Comparison of ENCODE assay signal across 22 cellular contexts in the genomic region with DNA sequence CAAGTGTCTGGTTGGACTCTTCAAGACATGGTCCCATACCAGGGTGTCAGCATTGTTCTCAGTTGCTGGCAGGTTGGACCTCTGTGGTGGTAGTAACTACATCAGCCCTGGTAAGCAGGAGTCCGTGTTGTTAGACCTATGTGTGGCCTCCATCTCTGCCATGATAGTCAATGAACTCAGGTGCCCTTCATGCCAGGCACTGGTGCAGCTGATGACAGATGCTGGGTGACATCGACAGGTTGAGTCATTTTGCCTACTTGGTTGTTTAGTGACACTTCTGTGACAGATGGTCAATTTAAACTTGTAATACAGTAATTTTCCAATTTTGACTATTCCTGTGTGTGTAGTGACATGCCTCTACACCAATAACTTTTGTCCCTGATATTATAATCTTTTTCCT.
"Had no signal": no experiment of that assay in that cellular context is flagged by ENCODE, and none has a peak within 500 bp of the region (broad histone marks: within the 10 kb centered on the region; RNA-seq: fewer than 3 reads in every experiment).

No MANE protein-coding gene starts in this region.

- H3K9me3 Mint-ChIP-seq: activated naive CD4-positive, alpha-beta T cell treated with anti-CD3 and anti-CD28 coated beads for 36 hours; activated naive CD8-positive, alpha-beta T cell treated with anti-CD3 and anti-CD28 coated beads for 36 hours; activated T-cell treated with anti-CD3 and anti-CD28 coated beads, Interleukin-2, amount 50 U/mL, for 24 hours; activated T-helper 1 cell treated with anti-CD3 and anti-CD28 coated beads, Interleukin-12 subunit alpha, Interleukin-12 subunit beta, Interleukin-2, Interleukin-4 antibody, amounts not matched to agents 30 ng/mL and 10 ng/mL and 1 ng/mL, durations not matched to agents 14 hours and 24 hours and 36 hours; T-cell had no signal

- H3K4me3 Mint-ChIP-seq: activated naive CD4-positive, alpha-beta T cell treated with anti-CD3 and anti-CD28 coated beads for 36 hours; activated naive CD8-positive, alpha-beta T cell treated with anti-CD3 and anti-CD28 coated beads for 36 hours; activated T-cell treated with anti-CD3 and anti-CD28 coated beads, Interleukin-2, amount 50 U/mL, for 24 hours; activated T-helper 1 cell treated with anti-CD3 and anti-CD28 coated beads, Interleukin-12 subunit alpha, Interleukin-12 subunit beta, Interleukin-2, Interleukin-4 antibody, amounts not matched to agents 30 ng/mL and 10 ng/mL and 1 ng/mL, durations not matched to agents 14 hours and 24 hours and 36 hours; T-cell had no signal

- H3K27ac Mint-ChIP-seq: activated naive CD4-positive, alpha-beta T cell treated with anti-CD3 and anti-CD28 coated beads for 36 hours; activated naive CD8-positive, alpha-beta T cell treated with anti-CD3 and anti-CD28 coated beads for 36 hours; activated T-cell treated with anti-CD3 and anti-CD28 coated beads, Interleukin-2, amount 50 U/mL, for 24 hours; activated T-helper 1 cell treated with anti-CD3 and anti-CD28 coated beads, Interleukin-12 subunit alpha, Interleukin-12 subunit beta, Interleukin-2, Interleukin-4 antibody, amounts not matched to agents 30 ng/mL and 10 ng/mL and 1 ng/mL, durations not matched to agents 14 hours and 24 hours and 36 hours; T-cell had no signal

- ATAC-seq: K562, T-cell had no signal

- H3K27me3 Mint-ChIP-seq: activated naive CD8-positive, alpha-beta T cell treated with anti-CD3 and anti-CD28 coated beads for 36 hours had no signal

- DNase-seq: activated CD4-positive, alpha-beta T cell treated with anti-CD3 and anti-CD28 coated beads, Interleukin-2, amount 50 U/mL, for 4 hours; activated CD4-positive, CD25-positive, alpha-beta regulatory T cell; activated effector memory CD4-positive, alpha-beta T cell treated with anti-CD3 and anti-CD28 coated beads, Interleukin-2, amount 50 U/mL, for 16 hours; activated naive CD4-positive, alpha-beta T cell treated with anti-CD3 and anti-CD28 coated beads for 36 hours; activated naive CD8-positive, alpha-beta T cell treated with anti-CD3 and anti-CD28 coated beads for 36 hours; activated T-cell treated with anti-CD3 and anti-CD28 coated beads, Interleukin-2, amount 50 U/mL, for 24 hours; brain microvascular endothelial cell; cerebellar nuclear complex; Karpas-422; NCI-H1105 treated with DMSO at 0.1 percent for 48 hours; NCI-H1436 treated with DMSO at 0.1 percent for 48 hours; NCI-H1930; NCI-H345; NCI-H510A; NCI-H526 treated with DMSO at 0.1 percent for 48 hours; NCI-H82; SIG-M5; T-cell; T-helper 2 cell; T1000 had no signal

- H3K4me1 Mint-ChIP-seq: activated naive CD8-positive, alpha-beta T cell treated with anti-CD3 and anti-CD28 coated beads for 36 hours; T-cell had no signal

- H3K36me3 Mint-ChIP-seq: activated naive CD8-positive, alpha-beta T cell treated with anti-CD3 and anti-CD28 coated beads for 36 hours; T-cell had no signal
